In genomic region chr2:199455533-199456382, GRCh38 we compare ENCODE assay signal across 1 cellular context.
TF ChIP-seq lines count a peak whose summit lies in the region.

No MANE protein-coding gene starts in this region.

TF ChIP-seq in HepG2, 621 proteins besides CTCF, POLR2A, EP300 and RAD21 (continued from another document and continues in another):
- TF ChIP-seq POLR2G (IDR thresholded peaks at IDR 0.05; ENCODE audit: low read depth, low read length) (peak; percentile 81), ZNF567 (CRISPR knock-in tag; IDR thresholded peaks at IDR 0.05; ENCODE audit: borderline replicate concordance) (peak; percentile 47; the same call in 1 of the 2 replicates), HOXA9 (CRISPR knock-in tag; IDR thresholded peaks at IDR 0.05; ENCODE audit: borderline replicate concordance) (no peak), ZNF761 (CRISPR knock-in tag; conservative IDR thresholded peaks at IDR 0.05) (no peak), ZBTB49 (CRISPR knock-in tag; IDR thresholded peaks at IDR 0.05; ENCODE audit: borderline replicate concordance) (no peak), NFKB2 (CRISPR knock-in tag; IDR thresholded peaks at IDR 0.05; ENCODE audit: borderline replicate concordance) (peak; percentile 85), NPAS2 (CRISPR knock-in tag; IDR thresholded peaks at IDR 0.05; ENCODE audit: borderline replicate concordance) (no peak), ZNF337 (CRISPR knock-in tag; IDR thresholded peaks at IDR 0.05; ENCODE audit: borderline replicate concordance, low read depth) (no peak), ZNF354B (CRISPR knock-in tag; IDR thresholded peaks at IDR 0.05) (no peak), ZNF276 (CRISPR knock-in tag; IDR thresholded peaks at IDR 0.05; ENCODE audit: low read depth) (peak; percentile 97), SP2 (CRISPR knock-in tag; IDR thresholded peaks at IDR 0.05) (no peak), ZNF614 (CRISPR knock-in tag; IDR thresholded peaks at IDR 0.05; ENCODE audit: borderline replicate concordance) (no peak), BORCS8-MEF2B (CRISPR knock-in tag; IDR thresholded peaks at IDR 0.05) (peak; percentile 58; the same call in 1 of the 2 replicates), ZNF432 (CRISPR knock-in tag; IDR thresholded peaks at IDR 0.05; ENCODE audit: borderline replicate concordance) (no peak), NR3C1 (CRISPR knock-in tag; IDR thresholded peaks at IDR 0.05) (no peak), ZNF296 (CRISPR knock-in tag; conservative IDR thresholded peaks at IDR 0.05) (no peak), ZNF549 (CRISPR knock-in tag; IDR thresholded peaks at IDR 0.05) (peak; percentile 89), ZNF234 (CRISPR knock-in tag; conservative IDR thresholded peaks at IDR 0.05) (no peak), GATAD1 (CRISPR knock-in tag; IDR thresholded peaks at IDR 0.05) (peak; percentile 53; the same call in 1 of the 2 replicates), PRMT3 (CRISPR knock-in tag; IDR thresholded peaks at IDR 0.05; ENCODE audit: borderline replicate concordance, low read depth) (no peak), MBD4 (IDR thresholded peaks at IDR 0.05; ENCODE audit: borderline replicate concordance, low read length) (no peak), ZNF710 (CRISPR knock-in tag; IDR thresholded peaks at IDR 0.05; ENCODE audit: borderline replicate concordance) (peak; percentile 74; the same call in 1 of the 2 replicates), HOXA5 (CRISPR knock-in tag; IDR thresholded peaks at IDR 0.05) (peak; percentile 45; the same call in 1 of the 2 replicates), ZNF10 (CRISPR knock-in tag; IDR thresholded peaks at IDR 0.05; ENCODE audit: borderline replicate concordance, low read depth) (no peak), ZBTB40 (IDR thresholded peaks at IDR 0.05) (no peak), ZBTB40 (CRISPR knock-in tag; IDR thresholded peaks at IDR 0.05) (peak; percentile 53; the same call in 1 of the 2 replicates), PRDM4 (CRISPR knock-in tag; IDR thresholded peaks at IDR 0.05; ENCODE audit: borderline replicate concordance) (no peak), ZBTB20 (CRISPR knock-in tag; IDR thresholded peaks at IDR 0.05; ENCODE audit: borderline replicate concordance, low read depth) (0 out of 2 replicates have a peak, but pooled peaks have one; percentile 10), ZNF569 (CRISPR knock-in tag; IDR thresholded peaks at IDR 0.05; ENCODE audit: borderline replicate concordance) (no peak), AGO1 (IDR thresholded peaks at IDR 0.05; ENCODE audit: low read depth, low read length, poor library complexity, severe bottlenecking) (no peak), FOXO4 (CRISPR knock-in tag; conservative IDR thresholded peaks at IDR 0.05) (0 out of 2 replicates have a peak, but pooled peaks have one; percentile 16), ZNF460 (CRISPR knock-in tag; IDR thresholded peaks at IDR 0.05; ENCODE audit: borderline replicate concordance) (no peak; the same call in 1 of the 2 replicates), NRL (CRISPR knock-in tag; IDR thresholded peaks at IDR 0.05; ENCODE audit: borderline replicate concordance) (peak; percentile 54; the same call in 1 of the 2 replicates), RNF219 (CRISPR knock-in tag; IDR thresholded peaks at IDR 0.05) (no peak), ELF1 (CRISPR knock-in tag; IDR thresholded peaks at IDR 0.05) (peak; percentile 93), MYC (CRISPR knock-in tag; IDR thresholded peaks at IDR 0.05; ENCODE audit: borderline replicate concordance) (peak; percentile 73; the same call in 1 of the 2 replicates), SSRP1 (CRISPR knock-in tag; IDR thresholded peaks at IDR 0.05) (peak; percentile 37; the same call in 1 of the 2 replicates), ZNF501 (CRISPR knock-in tag; IDR thresholded peaks at IDR 0.05) (peak; percentile 88), ZNF790 (CRISPR knock-in tag; IDR thresholded peaks at IDR 0.05; ENCODE audit: borderline replicate concordance) (no peak), MXD4 (CRISPR knock-in tag; IDR thresholded peaks at IDR 0.05) (no peak)
